8 cellular contexts compared by ENCODE assay signal in the genomic region with DNA sequence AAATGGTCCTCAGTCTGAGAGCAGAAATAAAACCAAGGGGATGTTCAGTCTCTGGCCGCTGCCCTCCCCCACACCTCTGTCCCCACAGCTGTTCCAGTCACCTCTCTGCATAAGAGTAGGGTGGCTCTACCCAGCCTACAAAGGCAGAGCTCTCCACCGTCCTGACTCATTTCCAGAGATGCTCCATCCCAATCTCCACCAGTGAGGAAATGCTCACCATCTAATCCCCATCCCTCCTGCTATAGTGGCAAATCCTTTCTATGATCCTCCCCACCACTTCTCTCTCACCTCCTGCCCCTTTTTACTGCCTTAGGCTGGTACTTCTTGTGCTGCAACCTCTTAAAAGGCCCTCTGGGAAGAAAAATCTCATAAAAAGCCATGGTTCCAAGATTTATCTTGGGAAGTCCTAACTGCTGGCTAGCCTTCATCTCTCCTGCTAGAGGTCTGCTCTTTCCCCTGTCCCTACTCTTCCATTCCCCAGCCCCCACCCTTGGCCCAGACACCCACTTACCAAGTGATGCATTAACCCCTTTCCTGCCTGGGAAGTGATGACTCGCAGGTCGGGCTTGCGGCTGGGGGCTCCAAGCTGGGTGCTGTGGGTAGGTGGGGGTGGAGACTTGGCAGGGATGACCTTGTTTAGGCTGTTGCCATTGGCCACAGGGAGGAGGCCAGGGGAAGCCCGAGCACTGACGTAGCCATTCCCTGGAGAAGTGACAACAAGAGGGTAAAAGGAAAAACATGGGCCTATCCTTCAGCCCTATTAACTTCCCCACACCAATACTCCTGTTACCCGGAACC. TPM values are rescaled to one million over a fixed set of nuclear protein-coding genes. Genes with fewer than 3 reads are reported as not detected.
A peak's percentile ranks its signal among the peaks of the same experiment; 100 is the strongest.
DNase-seq lines count a peak whose midpoint lies in the region; ATAC-seq and FAIRE-seq lines count a peak whose summit lies in the region.

No MANE protein-coding gene starts in this region.

- FAIRE-seq in GM19239 (lab: Jason Lieb, UNC): no peak

- DNase-seq in DMS79 (lab: John Stamatoyannopoulos, UW) (peak; percentile 52), RPMI7951 (ENCODE audit: low read depth) (peak; percentile 58), fibroblast of gingiva (ENCODE audit: low read depth) (peak; percentile 51), middle frontal gyrus (ENCODE audit: extremely low spot score, low spot score) (no peak), GM19239 (ENCODE audit: insufficient read length, low spot score) (no peak), HAP-1 (ENCODE audit: low spot score in 2 of 2) (no peak)

- peak overlapping the region in 14 of 21 experiments; percentile 1 to 79 (median 60) for H3K27ac ChIP-seq in skin epidermis

- H3K9me3 ChIP-seq in HAP-1: no peaks in the 10 kb centered on the region

- no peaks in the 10 kb centered on the region for H3K27me3 ChIP-seq in HAP-1 (ENCODE audit: low read depth)

- ATAC-seq in HG03095 (IDR thresholded peaks at IDR 0.05; ENCODE audit: unreplicated experiment): no peak

- no peak overlapping the region for H3K4me3 ChIP-seq in skin epidermis
- no peak overlapping the region for H3K4me3 ChIP-seq in HAP-1

- in situ Hi-C loops in HAP-1 (cut with MboI; ENCODE audit: low sequenced_read_pairs): no loop called here

- no peaks in the 10 kb centered on the region for H3K4me1 ChIP-seq in HAP-1

- peaks cover 51% of the 10 kb centered on the region for H3K36me3 ChIP-seq in HAP-1 (replicated peaks)

RNA-seq across cellular contexts. Expression of a gene that starts 23.9 kb away (rescaled TPM):
- total RNA-seq in RPMI7951 (2014; rRNA removed; shearing (Covaris generic)): 9.9 and 11.4 TPM in 2 replicates

Comparison
In these comparisons a context has a peak if more than half of its experiments do, and no peak if none do; other contexts are left out.
1. DNase-seq: peak in DMS79 (single experiment), RPMI7951 (single experiment) and fibroblast of gingiva (single experiment); none in middle frontal gyrus (single experiment), GM19239 (single experiment) and HAP-1 (0 of 2).